Comparison of ENCODE assay signal across 18 cellular contexts in the genomic region with DNA sequence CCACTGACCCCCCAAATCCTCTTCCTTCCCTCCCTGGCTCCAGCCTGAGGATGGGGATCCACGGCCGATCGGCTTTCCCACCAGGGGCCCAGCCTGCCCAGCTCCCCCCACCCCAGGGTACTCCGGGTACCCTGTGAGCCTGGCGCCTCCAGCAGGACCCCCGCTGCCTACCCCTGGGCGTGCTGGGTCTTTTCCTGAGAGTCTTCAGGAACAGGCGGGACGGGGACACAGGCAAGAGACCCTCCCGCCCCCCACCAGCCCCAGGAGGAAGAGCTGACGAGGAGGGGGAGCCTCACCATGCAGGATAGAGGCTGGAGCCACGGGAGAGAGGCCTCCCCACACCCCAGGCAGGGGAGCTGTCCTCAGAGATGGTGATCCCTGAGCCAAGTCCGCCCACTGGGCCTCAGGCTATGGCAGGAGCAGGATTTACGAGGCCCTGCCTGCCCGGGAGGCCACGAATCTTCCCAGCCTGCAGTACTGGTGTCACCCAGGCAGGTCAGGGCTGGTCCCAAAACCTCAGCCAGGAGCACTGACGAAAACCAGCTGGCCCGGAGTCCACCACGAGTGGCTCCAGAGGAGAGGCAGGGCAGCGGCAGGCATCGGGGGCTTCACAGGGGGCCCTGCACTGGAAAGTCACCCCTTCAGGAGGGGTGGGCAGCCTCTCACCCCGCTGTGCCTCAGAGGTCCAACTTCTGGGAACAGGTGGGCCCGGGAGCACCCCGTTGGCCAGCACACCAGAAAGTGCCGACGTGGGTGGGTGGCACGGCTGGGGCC. TPM values are rescaled to one million over a fixed set of nuclear protein-coding genes. Genes with fewer than 3 reads are reported as not detected.
DNase-seq lines count a peak whose midpoint lies in the region; FAIRE-seq and TF ChIP-seq lines count a peak whose summit lies in the region.
"Had no signal": no experiment of that assay in that cellular context is flagged by ENCODE, and none has a peak within 500 bp of the region (broad histone marks: within the 10 kb centered on the region; RNA-seq: fewer than 3 reads in every experiment).

No MANE protein-coding gene starts in this region.

- H3K4me3 ChIP-seq in Caco-2 (ENCODE audit: low read depth, low read length): no peak overlapping the region
- no peak overlapping the region for H3K4me3 ChIP-seq in neuronal stem cell (ENCODE audit: low read length in 2 of 2)
- no peak overlapping the region for H3K4me3 ChIP-seq in kidney (ENCODE audit: low read length in 2 of 2)

- no peak overlapping the region for H3K9ac ChIP-seq in neuronal stem cell (ENCODE audit: low read depth, low read length, poor library complexity)
- H3K9ac ChIP-seq in kidney (ENCODE audit: low read length in 2 of 2): no peak overlapping the region

- TF ChIP-seq CTCF in Caco-2 (IDR thresholded peaks at IDR 0.05; ENCODE audit: insufficient read depth in 1 of 2, low read depth in 1 of 2, low read length in 1 of 2, severe bottlenecking in 1 of 2, unreplicated experiment in 1 of 2) (no peak), kidney (IDR thresholded peaks at IDR 0.05; ENCODE audit: borderline replicate concordance, extremely low read depth, insufficient read depth) (no peak)

- no peaks in the 10 kb centered on the region for H3K27me3 Mint-ChIP-seq in Caco-2 (ENCODE audit: insufficient read depth, unreplicated experiment)
- H3K27me3 Mint-ChIP-seq: activated CD4-positive, alpha-beta T cell treated with anti-CD3 and anti-CD28 coated beads for 36 hours; stimulated activated naive CD8-positive, alpha-beta T cell treated with anti-CD3 and anti-CD28 coated beads, Interleukin-15, amount 100 ng/mL, for 72 hours had no signal

- no peak overlapping the region for H4K91ac ChIP-seq in neuronal stem cell (ENCODE audit: low read depth, low read length, poor library complexity)

- H3K4me2 ChIP-seq in neuronal stem cell (ENCODE audit: insufficient read depth, low read length, poor library complexity, severe bottlenecking): no peak overlapping the region

- H3K18ac ChIP-seq in neuronal stem cell (ENCODE audit: low read length): no peak overlapping the region

- no peak for FAIRE-seq in kidney (lab: Jason Lieb, UNC)
- FAIRE-seq: urothelium cell line had no signal

- CTCF ChIA-PET in Caco-2 (lab: Charles Lee): interaction anchor here (1.1 to 1.2 kb wide), 2 partner anchors 65 to 100 kb away, joined by 3 to 4 read pairs; no protein-coding TSS in a partner anchor

- no peaks in the 10 kb centered on the region for H3K9me3 ChIP-seq in Caco-2
- H3K9me3 ChIP-seq in neuronal stem cell (replicated peaks in 1 of 2; ENCODE audit: control insufficient read depth in 2 of 2, insufficient read depth in 1 of 2, low read depth in 1 of 2, low read length in 2 of 2): peaks cover 0 to 1% of the 10 kb centered on the region in 2 donors
- no peaks in the 10 kb centered on the region for H3K9me3 ChIP-seq in kidney (ENCODE audit: control insufficient read depth in 1 of 2, low read length in 2 of 2)

- H2AK5ac ChIP-seq in neuronal stem cell (ENCODE audit: low read depth, low read length): peak overlapping the region; percentile 63

- H3K23ac ChIP-seq in neuronal stem cell (ENCODE audit: low read depth, low read length, poor library complexity): no peak overlapping the region

- peak overlapping the region; percentile 16 for H2BK12ac ChIP-seq in neuronal stem cell (ENCODE audit: low read length)

- no CpG with 5 or more reads among the region's 27 CpGs for WGBS in neuronal stem cell (ENCODE audit: extremely low coverage in 2 of 2, insufficient read length in 2 of 2, insufficient replicate concordance in 1 of 2), 2 donors

- H3K36me3 ChIP-seq in Caco-2 (ENCODE audit: control insufficient read depth, insufficient read depth, low read length): no peaks in the 10 kb centered on the region
- no peaks in the 10 kb centered on the region for H3K36me3 ChIP-seq in neuronal stem cell (replicated peaks in 1 of 2; ENCODE audit: control insufficient read depth in 2 of 2, insufficient read depth in 2 of 2, low read length in 2 of 2)
- H3K36me3 ChIP-seq in kidney (ENCODE audit: control insufficient read depth in 1 of 2, insufficient read depth in 2 of 2, low read length in 2 of 2): no peaks in the 10 kb centered on the region
- H3K36me3 ChIP-seq: brain microvascular endothelial cell had no signal

- H3K27ac ChIP-seq in neuronal stem cell (replicated peaks; ENCODE audit: low read length) (no peak overlapping the region), kidney (ENCODE audit: low read depth in 2 of 2, low read length in 2 of 2) (no peak overlapping the region)
- H3K27ac ChIP-seq: brain microvascular endothelial cell had no signal

- H3K14ac ChIP-seq in neuronal stem cell (ENCODE audit: low read length): peak overlapping the region; percentile 71

- no peak overlapping the region for H2BK5ac ChIP-seq in neuronal stem cell (ENCODE audit: low read length)

- H3K27me3 ChIP-seq in Caco-2 (replicated peaks; ENCODE audit: control insufficient read depth, insufficient read depth, low read length) (no peaks in the 10 kb centered on the region), neuronal stem cell (ENCODE audit: control insufficient read depth in 3 of 3, insufficient read depth in 3 of 3, low read depth in 1 of 3, low read length in 3 of 3) (no peaks in the 10 kb centered on the region)
- H3K27me3 ChIP-seq: brain microvascular endothelial cell had no signal

- no peak overlapping the region for H3K27ac Mint-ChIP-seq in Caco-2 (ENCODE audit: unreplicated experiment)
- H3K27ac Mint-ChIP-seq: activated CD4-positive, alpha-beta T cell treated with anti-CD3 and anti-CD28 coated beads for 36 hours; activated naive CD4-positive, alpha-beta T cell treated with anti-CD3 and anti-CD28 coated beads for 36 hours; stimulated activated naive CD8-positive, alpha-beta T cell treated with anti-CD3 and anti-CD28 coated beads, Interleukin-15, amount 100 ng/mL, for 72 hours had no signal

- H3K9me3 Mint-ChIP-seq in Caco-2 (ENCODE audit: unreplicated experiment): no peaks in the 10 kb centered on the region
- H3K9me3 Mint-ChIP-seq: activated naive CD4-positive, alpha-beta T cell treated with anti-CD3 and anti-CD28 coated beads for 36 hours; stimulated activated naive CD8-positive, alpha-beta T cell treated with anti-CD3 and anti-CD28 coated beads, Interleukin-15, amount 100 ng/mL, for 72 hours had no signal

- H3K79me1 ChIP-seq in neuronal stem cell (ENCODE audit: low read depth, low read length): peaks cover 6% of the 10 kb centered on the region

- H2AFZ ChIP-seq in neuronal stem cell (ENCODE audit: low read length): no peak overlapping the region

- H4K8ac ChIP-seq in neuronal stem cell (ENCODE audit: low read depth, low read length): peak overlapping the region; percentile 65

- no peak overlapping the region for H2BK120ac ChIP-seq in neuronal stem cell (ENCODE audit: low read depth, low read length)

- intact Hi-C loops in Caco-2 (cut with micrococcal nuclease; ENCODE audit: unreplicated experiment) (no loop called here), kidney (cut with DNase I) (no loop called here)

- POLR2A ChIA-PET in Caco-2 (lab: Charles Lee): no interaction called here

- BruUV-seq in Caco-2 (replicated peaks; lab: Mats Ljungman, UMichigan): no TSS peak

- H3K4ac ChIP-seq in neuronal stem cell (ENCODE audit: low read length): no peak overlapping the region

- DNase-seq in Caco-2: peak; percentile 24 to 67
- DNase-seq in M059J (ENCODE audit: low read depth): peak; percentile 90
- DNase-seq in T47D (ENCODE audit: low read depth in 1 of 2, low spot score in 1 of 2): peak; percentile 75 to 83
- DNase-seq in neuronal stem cell (ENCODE audit: low spot score): no peak
- DNase-seq in HCEC 1CT: no peak
- no peak for DNase-seq in kidney
- DNase-seq in stimulated activated CD4-positive, alpha-beta T cell treated with anti-CD3 and anti-CD28 coated beads, Interleukin-1b, Interleukin-23, amount 100 ng/mL, for 48 hours: no peak
- no peak for DNase-seq in UCSD-AML1 (lab: John Stamatoyannopoulos, UW; ENCODE audit: unreplicated experiment)
- DNase-seq: activated CD4-positive, alpha-beta T cell treated with anti-CD3 and anti-CD28 coated beads for 36 hours; activated CD8-positive, alpha-beta memory T cell treated with anti-CD3 and anti-CD28 coated beads, Interleukin-2, amount 50 U/mL, for 48 hours; activated naive CD4-positive, alpha-beta T cell treated with anti-CD3 and anti-CD28 coated beads for 36 hours; brain microvascular endothelial cell; NCI-H2107; posterior cingulate gyrus; stimulated activated CD4-positive, alpha-beta T cell treated with anti-CD3 and anti-CD28 coated beads, Interleukin-12 subunit alpha, Interleukin-12 subunit beta, amount 100 ng/mL, for 4 hours; stimulated activated naive CD8-positive, alpha-beta T cell treated with anti-CD3 and anti-CD28 coated beads, Interleukin-15, amount 100 ng/mL, for 72 hours; T-helper 2 cell had no signal

- in situ Hi-C loops in T47D (cut with HindIII; ENCODE audit: low pct_unique_long_range_greater_than_20kb, low sequenced_read_pairs): no loop called here

- H3K4me1 ChIP-seq in Caco-2 (peaks cover 8% of the 10 kb centered on the region), neuronal stem cell (ENCODE audit: control insufficient read depth in 2 of 2, insufficient read depth in 1 of 2, low read depth in 1 of 2, low read length in 2 of 2) (no peaks in the 10 kb centered on the region), kidney (ENCODE audit: control insufficient read depth in 1 of 2, insufficient read depth in 1 of 2, low read depth in 1 of 2, low read length in 2 of 2) (peaks cover 0 to 3% of the 10 kb centered on the region in 2 donors)

- no peaks in the 10 kb centered on the region for H3K4me1 Mint-ChIP-seq in Caco-2 (ENCODE audit: low read depth, unreplicated experiment)
- H3K4me1 Mint-ChIP-seq: activated CD4-positive, alpha-beta T cell treated with anti-CD3 and anti-CD28 coated beads for 36 hours; stimulated activated naive CD8-positive, alpha-beta T cell treated with anti-CD3 and anti-CD28 coated beads, Interleukin-15, amount 100 ng/mL, for 72 hours had no signal

- no peak overlapping the region for H2BK15ac ChIP-seq in neuronal stem cell (ENCODE audit: low read length)

- H3K36me3 Mint-ChIP-seq in Caco-2 (ENCODE audit: insufficient read depth, unreplicated experiment): no peaks in the 10 kb centered on the region

- no peak overlapping the region for H3K4me3 Mint-ChIP-seq in Caco-2 (ENCODE audit: unreplicated experiment)
- H3K4me3 Mint-ChIP-seq: activated CD4-positive, alpha-beta T cell treated with anti-CD3 and anti-CD28 coated beads for 36 hours; activated naive CD4-positive, alpha-beta T cell treated with anti-CD3 and anti-CD28 coated beads for 36 hours; stimulated activated naive CD8-positive, alpha-beta T cell treated with anti-CD3 and anti-CD28 coated beads, Interleukin-15, amount 100 ng/mL, for 72 hours had no signal

RNA-seq across cellular contexts. Expression of gene MEGF6, which starts 58.0 kb away (rescaled TPM):
- total RNA-seq in Caco-2 (2022): 12.1 and 13.3 TPM in 2 replicates
- 6.5 and 20.9 TPM in 2 replicates for total RNA-seq in M059J (2014; rRNA removed; shearing (Covaris generic))
- polyA plus RNA-seq in neuronal stem cell (2013, experiment 1 of 2): 10.3 TPM
- 10.0 TPM for polyA plus RNA-seq in neuronal stem cell (2013, experiment 2 of 2)
- 10.9 TPM for total RNA-seq in kidney
- polyA plus RNA-seq in kidney (ENCODE audit: insufficient read depth, low read depth, low replicate concordance): 2.8 TPM

Comparison
In these comparisons a context has a peak if more than half of its experiments do, and no peak if none do; other contexts are left out.
1. DNase-seq: peak in Caco-2 (2 of 2), M059J (single experiment) and T47D (2 of 2); none in neuronal stem cell (single experiment), HCEC 1CT (single experiment), kidney (single experiment), stimulated activated CD4-positive, alpha-beta T cell treated with anti-CD3 and anti-CD28 coated beads, Interleukin-1b, Interleukin-23, amount 100 ng/mL, for 48 hours (single experiment) and UCSD-AML1 (single experiment).